Comparison of ENCODE assay signal across 1 cellular context in the genomic region with DNA sequence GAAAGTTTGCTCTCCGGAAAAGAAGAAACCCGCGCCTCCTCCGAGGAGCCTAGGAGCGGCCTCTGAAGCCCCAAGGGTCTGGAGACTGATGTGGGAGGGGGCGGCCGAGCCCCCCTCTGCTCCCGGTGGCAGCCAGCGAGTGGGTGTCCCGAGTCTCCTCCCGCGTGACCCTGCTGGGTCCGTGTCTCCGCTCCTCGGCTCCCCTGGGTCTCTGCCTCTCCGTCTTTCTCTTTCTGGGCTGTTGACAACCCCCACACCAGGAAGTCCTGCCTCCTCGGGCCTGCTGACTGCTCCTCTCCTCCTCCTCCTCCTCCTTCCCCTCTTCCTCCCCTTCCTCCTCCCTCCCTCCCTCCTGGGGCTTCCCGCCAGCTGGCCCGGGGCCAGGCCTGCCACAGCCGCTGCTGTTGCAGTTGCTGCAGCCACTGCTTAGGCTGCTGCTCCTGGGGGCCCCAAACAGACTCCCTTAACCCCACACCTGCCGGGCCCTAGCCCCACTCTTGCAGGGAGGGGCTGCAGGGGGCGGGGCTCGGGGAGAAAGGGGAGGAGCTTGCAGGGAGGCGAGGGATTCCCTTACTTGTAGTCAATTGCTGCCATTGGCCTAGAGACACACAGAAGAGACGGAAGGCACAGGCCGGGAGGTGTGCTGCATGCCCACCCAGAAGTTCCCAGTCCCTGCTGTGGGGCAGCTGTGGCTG.
TF ChIP-seq lines count a peak whose summit lies in the region.

A gene (minus strand): TSS at position 249 of the 695 bp plus-strand sequence. CDS start 1,176 bp downstream, outside the sequence.

TF ChIP-seq in K562, 482 proteins besides CTCF, POLR2A, EP300 and RAD21 (continued from another document and continues in another):
- TF ChIP-seq, protein P1, sequence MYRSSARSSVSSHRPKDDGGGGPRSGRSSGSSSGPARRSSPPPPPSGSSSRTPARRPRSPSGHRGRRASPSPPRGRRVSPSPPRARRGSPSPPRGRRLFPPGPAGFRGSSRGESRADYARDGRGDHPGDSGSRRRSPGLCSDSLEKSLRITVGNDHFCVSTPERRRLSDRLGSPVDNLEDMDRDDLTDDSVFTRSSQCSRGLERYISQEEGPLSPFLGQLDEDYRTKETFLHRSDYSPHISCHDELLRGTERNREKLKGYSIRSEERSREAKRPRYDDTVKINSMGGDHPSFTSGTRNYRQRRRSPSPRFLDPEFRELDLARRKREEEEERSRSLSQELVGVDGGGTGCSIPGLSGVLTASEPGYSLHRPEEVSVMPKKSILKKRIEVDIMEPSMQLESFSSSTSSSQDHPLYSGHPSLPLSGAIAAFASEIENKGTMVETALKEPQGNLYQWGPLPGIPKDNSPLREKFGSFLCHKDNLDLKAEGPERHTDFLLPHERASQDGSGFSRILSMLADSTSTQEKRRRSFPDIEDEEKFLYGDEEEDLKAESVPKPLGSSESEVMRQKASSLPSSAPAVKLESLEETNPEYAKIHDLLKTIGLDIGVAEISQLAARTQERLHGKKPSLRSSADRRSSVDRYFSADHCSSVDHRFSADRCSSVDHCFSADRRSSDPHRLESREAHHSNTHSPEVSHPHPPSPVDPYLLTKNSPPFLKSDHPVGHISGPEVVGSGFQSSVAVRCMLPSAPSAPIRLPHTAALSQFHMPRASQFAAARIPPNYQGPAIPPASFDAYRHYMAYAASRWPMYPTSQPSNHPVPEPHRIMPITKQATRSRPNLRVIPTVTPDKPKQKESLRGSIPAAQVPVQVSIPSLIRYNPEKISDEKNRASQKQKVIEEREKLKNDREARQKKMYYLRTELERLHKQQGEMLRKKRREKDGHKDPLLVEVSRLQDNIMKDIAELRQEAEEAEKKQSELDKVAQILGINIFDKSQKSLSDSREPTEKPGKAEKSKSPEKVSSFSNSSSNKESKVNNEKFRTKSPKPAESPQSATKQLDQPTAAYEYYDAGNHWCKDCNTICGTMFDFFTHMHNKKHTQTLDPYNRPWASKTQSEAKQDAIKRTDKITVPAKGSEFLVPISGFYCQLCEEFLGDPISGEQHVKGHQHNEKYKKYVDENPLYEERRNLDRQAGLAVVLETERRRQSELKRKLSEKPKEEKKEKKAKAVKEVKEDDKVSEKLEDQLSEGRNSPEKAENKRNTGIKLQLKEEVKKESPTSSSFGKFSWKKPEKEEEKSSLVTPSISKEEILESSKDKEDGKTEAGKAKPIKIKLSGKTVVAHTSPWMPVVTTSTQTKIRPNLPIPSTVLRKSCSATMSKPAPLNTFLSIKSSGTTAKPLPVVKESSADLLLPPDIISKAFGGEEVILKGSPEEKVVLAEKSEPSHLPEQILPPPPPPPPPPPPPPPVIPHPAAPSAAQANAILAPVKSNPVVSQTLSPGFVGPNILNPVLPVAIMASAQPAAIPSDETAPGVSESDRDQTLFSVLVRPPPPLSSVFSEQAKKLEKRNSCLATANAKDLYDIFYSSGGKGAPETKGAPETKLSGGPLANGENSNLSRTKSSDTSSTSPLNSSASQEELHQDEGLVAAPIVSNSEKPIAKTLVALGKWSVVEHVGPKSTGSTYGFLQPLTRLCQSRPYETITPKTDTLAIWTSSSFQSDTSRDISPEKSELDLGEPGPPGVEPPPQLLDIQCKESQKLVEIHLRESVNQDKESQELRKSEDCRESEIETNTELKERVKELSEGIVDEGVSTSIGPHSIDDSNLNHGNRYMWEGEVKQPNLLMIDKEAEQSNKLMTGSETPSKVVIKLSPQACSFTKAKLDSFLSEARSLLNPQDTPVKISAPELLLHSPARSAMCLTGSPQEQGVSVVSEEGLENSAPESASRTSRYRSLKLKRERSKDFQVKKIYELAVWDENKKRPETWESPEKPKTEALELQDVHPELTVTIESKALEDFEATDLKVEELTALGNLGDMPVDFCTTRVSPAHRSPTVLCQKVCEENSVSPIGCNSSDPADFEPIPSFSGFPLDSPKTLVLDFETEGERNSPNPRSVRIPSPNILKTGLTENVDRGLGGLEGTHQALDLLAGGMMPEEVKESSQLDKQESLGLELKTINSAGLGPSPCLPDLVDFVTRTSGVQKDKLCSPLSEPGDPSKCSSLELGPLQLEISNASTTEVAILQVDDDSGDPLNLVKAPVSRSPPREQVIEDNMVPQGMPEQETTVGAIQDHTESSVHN (IDR thresholded peaks at IDR 0.05; ENCODE audit: borderline replicate concordance in 1 of 2, low read depth in 1 of 2) = peak in 1 of 2 experiments; percentile 63; a peak in 1 of 4 replicates
- TF ChIP-seq NFIX (CRISPR knock-in tag; IDR thresholded peaks at IDR 0.05; ENCODE audit: low read depth) (peak; percentile 73), ELF4 (CRISPR knock-in tag; IDR thresholded peaks at IDR 0.05) (peak; percentile 90), NONO (IDR thresholded peaks at IDR 0.05; ENCODE audit: low read depth in 2 of 2, low read length in 1 of 2) (peak in 1 of 2 experiments; percentile 96; a peak in 2 of 4 replicates), XRCC5 (IDR thresholded peaks at IDR 0.05; ENCODE audit: low read depth, low read length) (peak; percentile 79; the same call in 1 of the 2 replicates), SIN3A (IDR thresholded peaks at IDR 0.05; ENCODE audit: borderline replicate concordance in 2 of 2, control insufficient read depth in 1 of 2, low read depth in 2 of 2, low read length in 2 of 2) (peak; percentile 95 to 98), RFX1 (IDR thresholded peaks at IDR 0.05) (no peak), ZNF785 (CRISPR knock-in tag; IDR thresholded peaks at IDR 0.05) (no peak), KDM4B (IDR thresholded peaks at IDR 0.05; ENCODE audit: borderline replicate concordance in 2 of 2, low read depth in 1 of 2) (peak in 1 of 2 experiments; percentile 82; a peak in 2 of 4 replicates), SRSF3 (IDR thresholded peaks at IDR 0.05; ENCODE audit: insufficient read depth, low read length) (no peak), BDP1 (IDR thresholded peaks at IDR 0.05; ENCODE audit: insufficient read depth, insufficient read length) (no peak), SLC30A9 (CRISPR knock-in tag; IDR thresholded peaks at IDR 0.05) (no peak), SMARCE1 (IDR thresholded peaks at IDR 0.05) (peak; percentile 87), ELF1 (tag; IDR thresholded peaks at IDR 0.05) (peak; percentile 93), CBX3 (IDR thresholded peaks at IDR 0.05; ENCODE audit: borderline replicate concordance in 1 of 2, low read length in 2 of 2) (peak in 1 of 2 experiments; percentile 79; a peak in 1 of 3 replicates), ETS2 (tag; IDR thresholded peaks at IDR 0.05; ENCODE audit: borderline replicate concordance, poor library complexity, severe bottlenecking) (no peak), ZNF175 (CRISPR knock-in tag; IDR thresholded peaks at IDR 0.05; ENCODE audit: low read depth) (no peak), KAT7 (CRISPR knock-in tag; IDR thresholded peaks at IDR 0.05; ENCODE audit: borderline replicate concordance) (no peak; the same call in 1 of the 2 replicates), FOS (IDR thresholded peaks at IDR 0.05; ENCODE audit: extremely low read depth, insufficient read length) (no peak), ZC3H4 (CRISPR knock-in tag; IDR thresholded peaks at IDR 0.05; ENCODE audit: borderline replicate concordance) (no peak), BRD4 (IDR thresholded peaks at IDR 0.05) (0 out of 2 replicates have a peak, but pooled peaks have one; percentile 47), HDAC3 (IDR thresholded peaks at IDR 0.05; ENCODE audit: borderline replicate concordance, partially characterized antibody) (no peak), ZNF507 (tag; conservative IDR thresholded peaks at IDR 0.05) (no peak), EGR1 (conservative IDR thresholded peaks at IDR 0.05) (peak; percentile 84), CXXC5 (CRISPR knock-in tag; IDR thresholded peaks at IDR 0.05) (peak; percentile 55), RBBP5 (IDR thresholded peaks at IDR 0.05; ENCODE audit: borderline replicate concordance, insufficient read depth, low read length, poor library complexity, severe bottlenecking) (no peak), ZKSCAN3 (CRISPR knock-in tag; IDR thresholded peaks at IDR 0.05) (no peak), NR1H2 (CRISPR knock-in tag; IDR thresholded peaks at IDR 0.05) (no peak), ARNT (IDR thresholded peaks at IDR 0.05) (peak; percentile 78 to 83; a peak in 3 of 4 replicates), ZSCAN29 (IDR thresholded peaks at IDR 0.05) (no peak), RUNX1 (IDR thresholded peaks at IDR 0.05; ENCODE audit: low read depth) (no peak), CREBBP (IDR thresholded peaks at IDR 0.05; ENCODE audit: low read depth, low read length) (no peak)
- TF ChIP-seq, protein P2, sequence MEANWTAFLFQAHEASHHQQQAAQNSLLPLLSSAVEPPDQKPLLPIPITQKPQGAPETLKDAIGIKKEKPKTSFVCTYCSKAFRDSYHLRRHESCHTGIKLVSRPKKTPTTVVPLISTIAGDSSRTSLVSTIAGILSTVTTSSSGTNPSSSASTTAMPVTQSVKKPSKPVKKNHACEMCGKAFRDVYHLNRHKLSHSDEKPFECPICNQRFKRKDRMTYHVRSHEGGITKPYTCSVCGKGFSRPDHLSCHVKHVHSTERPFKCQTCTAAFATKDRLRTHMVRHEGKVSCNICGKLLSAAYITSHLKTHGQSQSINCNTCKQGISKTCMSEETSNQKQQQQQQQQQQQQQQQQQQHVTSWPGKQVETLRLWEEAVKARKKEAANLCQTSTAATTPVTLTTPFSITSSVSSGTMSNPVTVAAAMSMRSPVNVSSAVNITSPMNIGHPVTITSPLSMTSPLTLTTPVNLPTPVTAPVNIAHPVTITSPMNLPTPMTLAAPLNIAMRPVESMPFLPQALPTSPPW (CRISPR knock-in tag; IDR thresholded peaks at IDR 0.05) = peak; percentile 96
- TF ChIP-seq, protein P3, sequence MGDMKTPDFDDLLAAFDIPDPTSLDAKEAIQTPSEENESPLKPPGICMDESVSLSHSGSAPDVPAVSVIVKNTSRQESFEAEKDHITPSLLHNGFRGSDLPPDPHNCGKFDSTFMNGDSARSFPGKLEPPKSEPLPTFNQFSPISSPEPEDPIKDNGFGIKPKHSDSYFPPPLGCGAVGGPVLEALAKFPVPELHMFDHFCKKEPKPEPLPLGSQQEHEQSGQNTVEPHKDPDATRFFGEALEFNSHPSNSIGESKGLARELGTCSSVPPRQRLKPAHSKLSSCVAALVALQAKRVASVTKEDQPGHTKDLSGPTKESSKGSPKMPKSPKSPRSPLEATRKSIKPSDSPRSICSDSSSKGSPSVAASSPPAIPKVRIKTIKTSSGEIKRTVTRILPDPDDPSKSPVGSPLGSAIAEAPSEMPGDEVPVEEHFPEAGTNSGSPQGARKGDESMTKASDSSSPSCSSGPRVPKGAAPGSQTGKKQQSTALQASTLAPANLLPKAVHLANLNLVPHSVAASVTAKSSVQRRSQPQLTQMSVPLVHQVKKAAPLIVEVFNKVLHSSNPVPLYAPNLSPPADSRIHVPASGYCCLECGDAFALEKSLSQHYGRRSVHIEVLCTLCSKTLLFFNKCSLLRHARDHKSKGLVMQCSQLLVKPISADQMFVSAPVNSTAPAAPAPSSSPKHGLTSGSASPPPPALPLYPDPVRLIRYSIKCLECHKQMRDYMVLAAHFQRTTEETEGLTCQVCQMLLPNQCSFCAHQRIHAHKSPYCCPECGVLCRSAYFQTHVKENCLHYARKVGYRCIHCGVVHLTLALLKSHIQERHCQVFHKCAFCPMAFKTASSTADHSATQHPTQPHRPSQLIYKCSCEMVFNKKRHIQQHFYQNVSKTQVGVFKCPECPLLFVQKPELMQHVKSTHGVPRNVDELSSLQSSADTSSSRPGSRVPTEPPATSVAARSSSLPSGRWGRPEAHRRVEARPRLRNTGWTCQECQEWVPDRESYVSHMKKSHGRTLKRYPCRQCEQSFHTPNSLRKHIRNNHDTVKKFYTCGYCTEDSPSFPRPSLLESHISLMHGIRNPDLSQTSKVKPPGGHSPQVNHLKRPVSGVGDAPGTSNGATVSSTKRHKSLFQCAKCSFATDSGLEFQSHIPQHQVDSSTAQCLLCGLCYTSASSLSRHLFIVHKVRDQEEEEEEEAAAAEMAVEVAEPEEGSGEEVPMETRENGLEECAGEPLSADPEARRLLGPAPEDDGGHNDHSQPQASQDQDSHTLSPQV (IDR thresholded peaks at IDR 0.05) = 0 out of 2 replicates have a peak, but pooled peaks have one; percentile 16
- TF ChIP-seq, protein P4, sequence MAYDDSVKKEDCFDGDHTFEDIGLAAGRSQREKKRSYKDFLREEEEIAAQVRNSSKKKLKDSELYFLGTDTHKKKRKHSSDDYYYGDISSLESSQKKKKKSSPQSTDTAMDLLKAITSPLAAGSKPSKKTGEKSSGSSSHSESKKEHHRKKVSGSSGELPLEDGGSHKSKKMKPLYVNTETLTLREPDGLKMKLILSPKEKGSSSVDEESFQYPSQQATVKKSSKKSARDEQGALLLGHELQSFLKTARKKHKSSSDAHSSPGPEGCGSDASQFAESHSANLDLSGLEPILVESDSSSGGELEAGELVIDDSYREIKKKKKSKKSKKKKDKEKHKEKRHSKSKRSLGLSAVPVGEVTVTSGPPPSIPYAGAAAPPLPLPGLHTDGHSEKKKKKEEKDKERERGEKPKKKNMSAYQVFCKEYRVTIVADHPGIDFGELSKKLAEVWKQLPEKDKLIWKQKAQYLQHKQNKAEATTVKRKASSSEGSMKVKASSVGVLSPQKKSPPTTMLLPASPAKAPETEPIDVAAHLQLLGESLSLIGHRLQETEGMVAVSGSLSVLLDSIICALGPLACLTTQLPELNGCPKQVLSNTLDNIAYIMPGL (CRISPR knock-in tag; IDR thresholded peaks at IDR 0.05) = no peak
- TF ChIP-seq, protein P5, sequence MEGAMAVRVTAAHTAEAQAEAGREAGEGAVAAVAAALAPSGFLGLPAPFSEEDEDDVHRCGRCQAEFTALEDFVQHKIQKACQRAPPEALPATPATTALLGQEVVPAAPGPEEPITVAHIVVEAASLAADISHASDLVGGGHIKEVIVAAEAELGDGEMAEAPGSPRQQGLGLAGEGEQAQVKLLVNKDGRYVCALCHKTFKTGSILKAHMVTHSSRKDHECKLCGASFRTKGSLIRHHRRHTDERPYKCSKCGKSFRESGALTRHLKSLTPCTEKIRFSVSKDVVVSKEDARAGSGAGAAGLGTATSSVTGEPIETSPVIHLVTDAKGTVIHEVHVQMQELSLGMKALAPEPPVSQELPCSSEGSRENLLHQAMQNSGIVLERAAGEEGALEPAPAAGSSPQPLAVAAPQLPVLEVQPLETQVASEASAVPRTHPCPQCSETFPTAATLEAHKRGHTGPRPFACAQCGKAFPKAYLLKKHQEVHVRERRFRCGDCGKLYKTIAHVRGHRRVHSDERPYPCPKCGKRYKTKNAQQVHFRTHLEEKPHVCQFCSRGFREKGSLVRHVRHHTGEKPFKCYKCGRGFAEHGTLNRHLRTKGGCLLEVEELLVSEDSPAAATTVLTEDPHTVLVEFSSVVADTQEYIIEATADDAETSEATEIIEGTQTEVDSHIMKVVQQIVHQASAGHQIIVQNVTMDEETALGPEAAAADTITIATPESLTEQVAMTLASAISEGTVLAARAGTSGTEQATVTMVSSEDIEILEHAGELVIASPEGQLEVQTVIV (CRISPR knock-in tag; IDR thresholded peaks at IDR 0.05; ENCODE audit: borderline replicate concordance) = no peak
- TF ChIP-seq, protein P6, sequence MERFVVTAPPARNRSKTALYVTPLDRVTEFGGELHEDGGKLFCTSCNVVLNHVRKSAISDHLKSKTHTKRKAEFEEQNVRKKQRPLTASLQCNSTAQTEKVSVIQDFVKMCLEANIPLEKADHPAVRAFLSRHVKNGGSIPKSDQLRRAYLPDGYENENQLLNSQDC (CRISPR knock-in tag; IDR thresholded peaks at IDR 0.05) = no peak
